Comparison of ENCODE assay signal across 1 cellular context in the genomic region with DNA sequence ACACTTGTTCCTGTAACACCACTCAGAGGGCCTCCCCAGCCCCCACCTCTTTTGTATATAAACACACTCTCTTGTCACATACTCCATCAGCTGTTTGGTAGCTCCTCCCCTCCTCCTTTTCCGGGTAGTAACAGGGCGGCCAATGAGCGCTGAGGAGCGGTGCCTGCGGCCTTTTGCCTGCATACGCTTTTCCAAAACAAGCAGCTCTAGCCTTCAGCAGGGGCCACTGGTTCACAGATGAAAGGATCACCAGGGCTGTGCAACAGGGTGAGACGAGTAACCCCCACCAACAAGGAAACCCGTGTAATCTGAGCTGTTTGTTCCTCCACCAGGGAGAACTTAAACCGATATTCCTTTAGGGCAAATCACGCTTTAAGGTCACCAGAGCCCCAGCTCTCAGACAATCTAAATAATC.
TF ChIP-seq lines count a peak whose summit lies in the region.

No MANE protein-coding gene starts in this region.

TF ChIP-seq in HepG2, 621 proteins besides CTCF, POLR2A, EP300 and RAD21 (continued from another document and continues in another):
- TF ChIP-seq, protein P1, sequence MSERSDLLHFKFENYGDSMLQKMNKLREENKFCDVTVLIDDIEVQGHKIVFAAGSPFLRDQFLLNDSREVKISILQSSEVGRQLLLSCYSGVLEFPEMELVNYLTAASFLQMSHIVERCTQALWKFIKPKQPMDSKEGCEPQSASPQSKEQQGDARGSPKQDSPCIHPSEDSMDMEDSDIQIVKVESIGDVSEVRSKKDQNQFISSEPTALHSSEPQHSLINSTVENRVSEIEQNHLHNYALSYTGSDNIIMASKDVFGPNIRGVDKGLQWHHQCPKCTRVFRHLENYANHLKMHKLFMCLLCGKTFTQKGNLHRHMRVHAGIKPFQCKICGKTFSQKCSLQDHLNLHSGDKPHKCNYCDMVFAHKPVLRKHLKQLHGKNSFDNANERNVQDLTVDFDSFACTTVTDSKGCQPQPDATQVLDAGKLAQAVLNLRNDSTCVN (CRISPR knock-in tag; IDR thresholded peaks at IDR 0.05; ENCODE audit: borderline replicate concordance), result peak; percentile 53; the same call in 1 of the 2 replicates
- TF ChIP-seq SMC3 (IDR thresholded peaks at IDR 0.05; ENCODE audit: low read length) (no peak), ZNF709 (CRISPR knock-in tag; IDR thresholded peaks at IDR 0.05) (peak; percentile 65; the same call in 1 of the 2 replicates), ZBTB7B (CRISPR knock-in tag; IDR thresholded peaks at IDR 0.05) (peak; percentile 46; the same call in 1 of the 2 replicates), ZNF3 (CRISPR knock-in tag; IDR thresholded peaks at IDR 0.05) (no peak), HMG20B (CRISPR knock-in tag; conservative IDR thresholded peaks at IDR 0.05) (no peak), ZNF777 (CRISPR knock-in tag; IDR thresholded peaks at IDR 0.05) (no peak), ZNF383 (CRISPR knock-in tag; IDR thresholded peaks at IDR 0.05; ENCODE audit: borderline replicate concordance) (no peak), ZNF605 (CRISPR knock-in tag; IDR thresholded peaks at IDR 0.05) (peak; percentile 53; the same call in 1 of the 2 replicates), KLF13 (CRISPR knock-in tag; IDR thresholded peaks at IDR 0.05) (no peak), ZNF263 (CRISPR knock-in tag; IDR thresholded peaks at IDR 0.05) (0 out of 2 replicates have a peak, but pooled peaks have one; percentile 17), ZNF607 (CRISPR knock-in tag; IDR thresholded peaks at IDR 0.05; ENCODE audit: borderline replicate concordance) (peak; percentile 55; the same call in 1 of the 2 replicates), ARNT2 (CRISPR knock-in tag; IDR thresholded peaks at IDR 0.05; ENCODE audit: low read depth) (no peak), KMT2B (CRISPR knock-in tag; IDR thresholded peaks at IDR 0.05) (peak; percentile 51; the same call in 1 of the 2 replicates), FOSL2 (CRISPR knock-in tag; IDR thresholded peaks at IDR 0.05) (peak; percentile 34; the same call in 1 of the 2 replicates), ATM (IDR thresholded peaks at IDR 0.05; ENCODE audit: borderline replicate concordance) (no peak), NAIF1 (CRISPR knock-in tag; IDR thresholded peaks at IDR 0.05; ENCODE audit: borderline replicate concordance) (no peak; the same call in 1 of the 2 replicates), AHR (CRISPR knock-in tag; IDR thresholded peaks at IDR 0.05) (no peak), MEF2D (CRISPR knock-in tag; IDR thresholded peaks at IDR 0.05) (peak; percentile 60; the same call in 1 of the 2 replicates), FOSL1 (CRISPR knock-in tag; IDR thresholded peaks at IDR 0.05; ENCODE audit: borderline replicate concordance) (no peak), ZNF768 (CRISPR knock-in tag; IDR thresholded peaks at IDR 0.05) (no peak), ZC3H4 (CRISPR knock-in tag; IDR thresholded peaks at IDR 0.05; ENCODE audit: borderline replicate concordance) (no peak), ZNF616 (CRISPR knock-in tag; IDR thresholded peaks at IDR 0.05; ENCODE audit: low read depth) (no peak), REPIN1 (CRISPR knock-in tag; IDR thresholded peaks at IDR 0.05; ENCODE audit: borderline replicate concordance, low read depth) (peak; percentile 78; the same call in 1 of the 2 replicates), ZBTB3 (CRISPR knock-in tag; IDR thresholded peaks at IDR 0.05; ENCODE audit: borderline replicate concordance, low read depth) (no peak), GFI1 (CRISPR knock-in tag; IDR thresholded peaks at IDR 0.05; ENCODE audit: borderline replicate concordance) (peak; percentile 91), ZSCAN25 (CRISPR knock-in tag; IDR thresholded peaks at IDR 0.05) (0 out of 2 replicates have a peak, but pooled peaks have one; percentile 20), TSC22D2 (CRISPR knock-in tag; IDR thresholded peaks at IDR 0.05; ENCODE audit: borderline replicate concordance) (no peak), HNRNPUL1 (IDR thresholded peaks at IDR 0.05; ENCODE audit: low read depth, low read length) (no peak), RXRB (CRISPR knock-in tag; IDR thresholded peaks at IDR 0.05; ENCODE audit: borderline replicate concordance) (peak; percentile 97), SRSF4 (IDR thresholded peaks at IDR 0.05; ENCODE audit: low read depth, low read length, poor library complexity, severe bottlenecking) (no peak), STAG1 (CRISPR knock-in tag; IDR thresholded peaks at IDR 0.05) (peak; percentile 20), ZNF232 (CRISPR knock-in tag; IDR thresholded peaks at IDR 0.05; ENCODE audit: borderline replicate concordance) (no peak), SP4 (CRISPR knock-in tag; IDR thresholded peaks at IDR 0.05) (no peak), KLF9 (CRISPR knock-in tag; IDR thresholded peaks at IDR 0.05; ENCODE audit: low read depth) (0 out of 2 replicates have a peak, but pooled peaks have one; percentile 7), ZNF101 (CRISPR knock-in tag; IDR thresholded peaks at IDR 0.05; ENCODE audit: borderline replicate concordance, low read depth) (no peak), ZKSCAN1 (IDR thresholded peaks at IDR 0.05; ENCODE audit: low read length) (no peak), ZBTB21 (CRISPR knock-in tag; IDR thresholded peaks at IDR 0.05) (no peak), NR1H2 (CRISPR knock-in tag; IDR thresholded peaks at IDR 0.05; ENCODE audit: borderline replicate concordance, low read depth) (no peak), RCOR2 (CRISPR knock-in tag; IDR thresholded peaks at IDR 0.05) (no peak), REL (CRISPR knock-in tag; conservative IDR thresholded peaks at IDR 0.05) (no peak), RBM22 (optimal IDR thresholded peaks at IDR 0.05; ENCODE audit: low read length) (peak; percentile 34), KLF15 (CRISPR knock-in tag; IDR thresholded peaks at IDR 0.05; ENCODE audit: borderline replicate concordance) (no peak), SMARCC2 (IDR thresholded peaks at IDR 0.05) (no peak), MEIS2 (CRISPR knock-in tag; IDR thresholded peaks at IDR 0.05) (peak; percentile 82; the same call in 1 of the 2 replicates), ZNF766 (CRISPR knock-in tag; IDR thresholded peaks at IDR 0.05; ENCODE audit: borderline replicate concordance) (0 out of 2 replicates have a peak, but pooled peaks have one; percentile 21), NR2F6 (IDR thresholded peaks at IDR 0.05) (peak; percentile 67; the same call in 1 of the 2 replicates), NR2F6 (CRISPR knock-in tag; IDR thresholded peaks at IDR 0.05) (peak; percentile 87), ZNF205 (CRISPR knock-in tag; IDR thresholded peaks at IDR 0.05) (no peak), JUND (CRISPR knock-in tag; IDR thresholded peaks at IDR 0.05) (no peak), ZNF788 (CRISPR knock-in tag; IDR thresholded peaks at IDR 0.05; ENCODE audit: borderline replicate concordance) (peak; percentile 91; the same call in 1 of the 2 replicates), SRF (IDR thresholded peaks at IDR 0.05; ENCODE audit: low read depth, low read length) (no peak), RARG (CRISPR knock-in tag; IDR thresholded peaks at IDR 0.05; ENCODE audit: low read depth) (no peak), ZNF430 (CRISPR knock-in tag; IDR thresholded peaks at IDR 0.05) (0 out of 2 replicates have a peak, but pooled peaks have one; percentile 42), FOXP1 (IDR thresholded peaks at IDR 0.05) (peak; percentile 56; the same call in 1 of the 2 replicates), FOXP1 (CRISPR knock-in tag; IDR thresholded peaks at IDR 0.05) (peak; percentile 83), ZNF614 (CRISPR knock-in tag; IDR thresholded peaks at IDR 0.05; ENCODE audit: borderline replicate concordance) (peak; percentile 65), KAT8 (CRISPR knock-in tag; IDR thresholded peaks at IDR 0.05) (peak; percentile 71), CENPX (CRISPR knock-in tag; IDR thresholded peaks at IDR 0.05) (no peak), EHMT2 (IDR thresholded peaks at IDR 0.05; ENCODE audit: borderline replicate concordance, low read depth, low read length) (no peak), WIZ (CRISPR knock-in tag; IDR thresholded peaks at IDR 0.05) (no peak)
- TF ChIP-seq, protein P2, sequence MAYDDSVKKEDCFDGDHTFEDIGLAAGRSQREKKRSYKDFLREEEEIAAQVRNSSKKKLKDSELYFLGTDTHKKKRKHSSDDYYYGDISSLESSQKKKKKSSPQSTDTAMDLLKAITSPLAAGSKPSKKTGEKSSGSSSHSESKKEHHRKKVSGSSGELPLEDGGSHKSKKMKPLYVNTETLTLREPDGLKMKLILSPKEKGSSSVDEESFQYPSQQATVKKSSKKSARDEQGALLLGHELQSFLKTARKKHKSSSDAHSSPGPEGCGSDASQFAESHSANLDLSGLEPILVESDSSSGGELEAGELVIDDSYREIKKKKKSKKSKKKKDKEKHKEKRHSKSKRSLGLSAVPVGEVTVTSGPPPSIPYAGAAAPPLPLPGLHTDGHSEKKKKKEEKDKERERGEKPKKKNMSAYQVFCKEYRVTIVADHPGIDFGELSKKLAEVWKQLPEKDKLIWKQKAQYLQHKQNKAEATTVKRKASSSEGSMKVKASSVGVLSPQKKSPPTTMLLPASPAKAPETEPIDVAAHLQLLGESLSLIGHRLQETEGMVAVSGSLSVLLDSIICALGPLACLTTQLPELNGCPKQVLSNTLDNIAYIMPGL (CRISPR knock-in tag; IDR thresholded peaks at IDR 0.05; ENCODE audit: borderline replicate concordance in 1 of 2, low read depth in 1 of 2), result peak; percentile 58 to 62; a peak in 3 of 4 replicates
- TF ChIP-seq, protein P3, sequence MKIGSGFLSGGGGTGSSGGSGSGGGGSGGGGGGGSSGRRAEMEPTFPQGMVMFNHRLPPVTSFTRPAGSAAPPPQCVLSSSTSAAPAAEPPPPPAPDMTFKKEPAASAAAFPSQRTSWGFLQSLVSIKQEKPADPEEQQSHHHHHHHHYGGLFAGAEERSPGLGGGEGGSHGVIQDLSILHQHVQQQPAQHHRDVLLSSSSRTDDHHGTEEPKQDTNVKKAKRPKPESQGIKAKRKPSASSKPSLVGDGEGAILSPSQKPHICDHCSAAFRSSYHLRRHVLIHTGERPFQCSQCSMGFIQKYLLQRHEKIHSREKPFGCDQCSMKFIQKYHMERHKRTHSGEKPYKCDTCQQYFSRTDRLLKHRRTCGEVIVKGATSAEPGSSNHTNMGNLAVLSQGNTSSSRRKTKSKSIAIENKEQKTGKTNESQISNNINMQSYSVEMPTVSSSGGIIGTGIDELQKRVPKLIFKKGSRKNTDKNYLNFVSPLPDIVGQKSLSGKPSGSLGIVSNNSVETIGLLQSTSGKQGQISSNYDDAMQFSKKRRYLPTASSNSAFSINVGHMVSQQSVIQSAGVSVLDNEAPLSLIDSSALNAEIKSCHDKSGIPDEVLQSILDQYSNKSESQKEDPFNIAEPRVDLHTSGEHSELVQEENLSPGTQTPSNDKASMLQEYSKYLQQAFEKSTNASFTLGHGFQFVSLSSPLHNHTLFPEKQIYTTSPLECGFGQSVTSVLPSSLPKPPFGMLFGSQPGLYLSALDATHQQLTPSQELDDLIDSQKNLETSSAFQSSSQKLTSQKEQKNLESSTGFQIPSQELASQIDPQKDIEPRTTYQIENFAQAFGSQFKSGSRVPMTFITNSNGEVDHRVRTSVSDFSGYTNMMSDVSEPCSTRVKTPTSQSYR (CRISPR knock-in tag; IDR thresholded peaks at IDR 0.05; ENCODE audit: borderline replicate concordance), result peak; percentile 83; the same call in 1 of the 2 replicates
- TF ChIP-seq, protein P4, sequence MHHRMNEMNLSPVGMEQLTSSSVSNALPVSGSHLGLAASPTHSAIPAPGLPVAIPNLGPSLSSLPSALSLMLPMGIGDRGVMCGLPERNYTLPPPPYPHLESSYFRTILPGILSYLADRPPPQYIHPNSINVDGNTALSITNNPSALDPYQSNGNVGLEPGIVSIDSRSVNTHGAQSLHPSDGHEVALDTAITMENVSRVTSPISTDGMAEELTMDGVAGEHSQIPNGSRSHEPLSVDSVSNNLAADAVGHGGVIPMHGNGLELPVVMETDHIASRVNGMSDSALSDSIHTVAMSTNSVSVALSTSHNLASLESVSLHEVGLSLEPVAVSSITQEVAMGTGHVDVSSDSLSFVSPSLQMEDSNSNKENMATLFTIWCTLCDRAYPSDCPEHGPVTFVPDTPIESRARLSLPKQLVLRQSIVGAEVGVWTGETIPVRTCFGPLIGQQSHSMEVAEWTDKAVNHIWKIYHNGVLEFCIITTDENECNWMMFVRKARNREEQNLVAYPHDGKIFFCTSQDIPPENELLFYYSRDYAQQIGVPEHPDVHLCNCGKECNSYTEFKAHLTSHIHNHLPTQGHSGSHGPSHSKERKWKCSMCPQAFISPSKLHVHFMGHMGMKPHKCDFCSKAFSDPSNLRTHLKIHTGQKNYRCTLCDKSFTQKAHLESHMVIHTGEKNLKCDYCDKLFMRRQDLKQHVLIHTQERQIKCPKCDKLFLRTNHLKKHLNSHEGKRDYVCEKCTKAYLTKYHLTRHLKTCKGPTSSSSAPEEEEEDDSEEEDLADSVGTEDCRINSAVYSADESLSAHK (CRISPR knock-in tag; IDR thresholded peaks at IDR 0.05; ENCODE audit: borderline replicate concordance), result no peak
- TF ChIP-seq, protein P5, sequence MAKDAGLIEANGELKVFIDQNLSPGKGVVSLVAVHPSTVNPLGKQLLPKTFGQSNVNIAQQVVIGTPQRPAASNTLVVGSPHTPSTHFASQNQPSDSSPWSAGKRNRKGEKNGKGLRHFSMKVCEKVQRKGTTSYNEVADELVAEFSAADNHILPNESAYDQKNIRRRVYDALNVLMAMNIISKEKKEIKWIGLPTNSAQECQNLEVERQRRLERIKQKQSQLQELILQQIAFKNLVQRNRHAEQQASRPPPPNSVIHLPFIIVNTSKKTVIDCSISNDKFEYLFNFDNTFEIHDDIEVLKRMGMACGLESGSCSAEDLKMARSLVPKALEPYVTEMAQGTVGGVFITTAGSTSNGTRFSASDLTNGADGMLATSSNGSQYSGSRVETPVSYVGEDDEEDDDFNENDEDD (CRISPR knock-in tag; IDR thresholded peaks at IDR 0.05; ENCODE audit: borderline replicate concordance), result no peak
- TF ChIP-seq, protein P6, sequence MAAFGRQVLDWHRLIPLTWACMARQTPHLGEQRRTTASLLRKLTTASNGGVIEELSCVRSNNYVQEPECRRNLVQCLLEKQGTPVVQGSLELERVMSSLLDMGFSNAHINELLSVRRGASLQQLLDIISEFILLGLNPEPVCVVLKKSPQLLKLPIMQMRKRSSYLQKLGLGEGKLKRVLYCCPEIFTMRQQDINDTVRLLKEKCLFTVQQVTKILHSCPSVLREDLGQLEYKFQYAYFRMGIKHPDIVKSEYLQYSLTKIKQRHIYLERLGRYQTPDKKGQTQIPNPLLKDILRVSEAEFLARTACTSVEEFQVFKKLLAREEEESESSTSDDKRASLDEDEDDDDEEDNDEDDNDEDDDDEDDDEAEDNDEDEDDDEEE (CRISPR knock-in tag; IDR thresholded peaks at IDR 0.05), result no peak
- TF ChIP-seq, protein P7, sequence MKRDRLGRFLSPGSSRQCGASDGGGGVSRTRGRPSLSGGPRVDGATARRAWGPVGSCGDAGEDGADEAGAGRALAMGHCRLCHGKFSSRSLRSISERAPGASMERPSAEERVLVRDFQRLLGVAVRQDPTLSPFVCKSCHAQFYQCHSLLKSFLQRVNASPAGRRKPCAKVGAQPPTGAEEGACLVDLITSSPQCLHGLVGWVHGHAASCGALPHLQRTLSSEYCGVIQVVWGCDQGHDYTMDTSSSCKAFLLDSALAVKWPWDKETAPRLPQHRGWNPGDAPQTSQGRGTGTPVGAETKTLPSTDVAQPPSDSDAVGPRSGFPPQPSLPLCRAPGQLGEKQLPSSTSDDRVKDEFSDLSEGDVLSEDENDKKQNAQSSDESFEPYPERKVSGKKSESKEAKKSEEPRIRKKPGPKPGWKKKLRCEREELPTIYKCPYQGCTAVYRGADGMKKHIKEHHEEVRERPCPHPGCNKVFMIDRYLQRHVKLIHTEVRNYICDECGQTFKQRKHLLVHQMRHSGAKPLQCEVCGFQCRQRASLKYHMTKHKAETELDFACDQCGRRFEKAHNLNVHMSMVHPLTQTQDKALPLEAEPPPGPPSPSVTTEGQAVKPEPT (CRISPR knock-in tag; IDR thresholded peaks at IDR 0.05; ENCODE audit: low read depth), result no peak
